ENCODE assay signal across 2 cellular contexts in genomic region chr3:193782747-193783146, GRCh38.
TF ChIP-seq lines count a peak whose summit lies in the region.

No MANE protein-coding gene starts in this region.

TF ChIP-seq in A549, 52 proteins besides CTCF, POLR2A, EP300 and RAD21:
- TF ChIP-seq CEBPB (IDR thresholded peaks at IDR 0.05) (no peak), ZC3H11A (IDR thresholded peaks at IDR 0.05) (no peak), USF2 (IDR thresholded peaks at IDR 0.05) (no peak), TP53 (CRISPR knock-in tag; IDR thresholded peaks at IDR 0.05) (no peak), ESRRA (IDR thresholded peaks at IDR 0.05; ENCODE audit: borderline replicate concordance, low read length) (no peak), PHF8 (IDR thresholded peaks at IDR 0.05; ENCODE audit: borderline replicate concordance, low read depth) (no peak), HES2 (IDR thresholded peaks at IDR 0.05) (no peak), POLR2AphosphoS2 (conservative IDR thresholded peaks at IDR 0.05; ENCODE audit: low read length) (no peak), RCOR1 (IDR thresholded peaks at IDR 0.05; ENCODE audit: low read depth, low read length) (no peak), HOXB13 (CRISPR knock-in tag; IDR thresholded peaks at IDR 0.05; ENCODE audit: low read depth) (no peak), ATOH8 (CRISPR knock-in tag; IDR thresholded peaks at IDR 0.05; ENCODE audit: low read depth) (no peak), FOSL2 (IDR thresholded peaks at IDR 0.05) (no peak), FOSL2 (CRISPR knock-in tag; IDR thresholded peaks at IDR 0.05) (no peak), HOXA7 (CRISPR knock-in tag; IDR thresholded peaks at IDR 0.05) (no peak)

TF ChIP-seq in H1, 55 proteins besides CTCF, POLR2A, EP300 and RAD21:
- TF ChIP-seq SUZ12 (IDR thresholded peaks at IDR 0.05; ENCODE audit: low read length) (no peak), ATF2 (IDR thresholded peaks at IDR 0.05; ENCODE audit: low read length) (no peak), ASH2L (IDR thresholded peaks at IDR 0.05; ENCODE audit: low read length) (no peak), BRCA1 (IDR thresholded peaks at IDR 0.05; ENCODE audit: low read depth, low read length) (no peak), CEBPB (IDR thresholded peaks at IDR 0.05; ENCODE audit: low read depth, low read length) (no peak), SRF (IDR thresholded peaks at IDR 0.05; ENCODE audit: low read depth, low read length) (no peak), KDM1A (IDR thresholded peaks at IDR 0.05; ENCODE audit: borderline replicate concordance, low read length) (no peak), GTF2F1 (IDR thresholded peaks at IDR 0.05; ENCODE audit: borderline replicate concordance, low read depth, low read length) (no peak)
